In the genomic region with DNA sequence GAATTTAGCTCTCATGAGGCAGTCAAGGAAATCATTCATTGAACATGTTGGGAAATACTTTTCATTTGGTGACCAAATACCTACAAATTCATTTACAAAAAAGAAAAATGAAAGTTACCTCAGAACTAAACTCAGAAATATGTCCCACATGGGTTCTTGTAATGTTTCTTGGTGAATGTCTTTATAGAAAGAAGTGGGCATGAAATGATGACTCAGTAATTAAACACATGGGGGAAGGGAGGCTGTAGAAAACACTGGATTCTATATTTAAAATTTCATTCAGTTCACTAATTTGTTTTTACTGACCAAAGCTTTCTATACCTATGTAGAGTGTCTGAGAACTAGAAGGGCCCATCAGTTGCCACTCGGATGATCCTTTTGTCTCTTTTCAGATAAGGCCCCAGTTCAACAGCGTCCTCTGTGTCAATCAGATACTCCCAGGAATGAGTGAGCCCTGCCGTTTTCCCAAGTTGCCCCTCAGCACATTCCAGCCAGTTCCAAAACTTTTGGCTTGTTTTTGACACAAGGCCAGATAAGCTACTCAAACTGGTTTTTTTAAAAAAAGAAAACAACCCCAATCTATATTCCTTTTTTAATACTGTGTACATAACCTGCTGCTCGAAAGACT, we compare ENCODE assay signal across 18 cellular contexts. TPM values are rescaled to one million over a fixed set of nuclear protein-coding genes. Genes with fewer than 3 reads are reported as not detected.
A peak's percentile ranks its signal among the peaks of the same experiment; 100 is the strongest.
DNase-seq lines count a peak whose midpoint lies in the region; ATAC-seq and TF ChIP-seq lines count a peak whose summit lies in the region.
"Had no signal": no experiment of that assay in that cellular context is flagged by ENCODE, and none has a peak within 500 bp of the region (broad histone marks: within the 10 kb centered on the region; RNA-seq: fewer than 3 reads in every experiment).

No MANE protein-coding gene starts in this region.

- peaks cover 52% of the 10 kb centered on the region for H3K36me3 ChIP-seq in left ventricle myocardium inferior

- DNase-seq in left ventricle myocardium inferior (no peak), cardiac septum (ENCODE audit: low spot score) (no peak), endothelial cell (ENCODE audit: low spot score) (no peak), neural crest cell (ENCODE audit: low read depth, low spot score) (no peak), type B pancreatic cell (ENCODE audit: extremely low spot score, unreplicated experiment) (no peak), nucleus accumbens (lab: John Stamatoyannopoulos, UW) (no peak)
- DNase-seq in stimulated activated CD4-positive, alpha-beta T cell treated with anti-CD3 and anti-CD28 coated beads, Interleukin-15, amount 100 ng/mL, for 24 hours = no peak
- DNase-seq: activated CD4-positive, alpha-beta T cell treated with anti-CD3 and anti-CD28 coated beads, Interleukin-2, amount 50 U/mL, for 4 hours; activated naive CD8-positive, alpha-beta T cell treated with anti-CD3 and anti-CD28 coated beads for 36 hours; activated T-cell treated with anti-CD3 and anti-CD28 coated beads, Interleukin-2, amount 50 U/mL, for 1 hour; head of caudate nucleus; NCI-H187; NCI-H524 treated with DMSO at 0.1 percent for 48 hours; PC-3; stimulated activated CD4-positive, alpha-beta T cell treated with anti-CD3 and anti-CD28 coated beads, Interleukin-4, amount 100 ng/mL, for 1 hour; upper lobe of left lung had no signal

- H3K9me3 Mint-ChIP-seq in endothelial cell (ENCODE audit: unreplicated experiment) = no peaks in the 10 kb centered on the region
- H3K9me3 Mint-ChIP-seq in neural crest cell = no peaks in the 10 kb centered on the region
- H3K9me3 Mint-ChIP-seq in type B pancreatic cell = peaks cover 3% of the 10 kb centered on the region
- H3K9me3 Mint-ChIP-seq: activated naive CD8-positive, alpha-beta T cell treated with anti-CD3 and anti-CD28 coated beads for 36 hours had no signal

- H3K27me3 Mint-ChIP-seq in endothelial cell (ENCODE audit: unreplicated experiment) (peaks cover 6% of the 10 kb centered on the region), neural crest cell (ENCODE audit: low read depth) (no peaks in the 10 kb centered on the region), type B pancreatic cell (no peaks in the 10 kb centered on the region)
- H3K27me3 Mint-ChIP-seq: activated naive CD8-positive, alpha-beta T cell treated with anti-CD3 and anti-CD28 coated beads for 36 hours had no signal

- ATAC-seq in HG02623 (IDR thresholded peaks at IDR 0.05; ENCODE audit: unreplicated experiment) = no peak
- ATAC-seq: GM12878, PC-3 had no signal

- no peak overlapping the region for H3K4me3 ChIP-seq in left ventricle myocardium inferior
- H3K4me3 ChIP-seq: GM12878, upper lobe of left lung had no signal

- H3K27me3 ChIP-seq in left ventricle myocardium inferior (ENCODE audit: low read depth) = no peaks in the 10 kb centered on the region
- H3K27me3 ChIP-seq: upper lobe of left lung had no signal

- TF ChIP-seq CTCF in left ventricle myocardium inferior (IDR thresholded peaks at IDR 0.05; ENCODE audit: borderline replicate concordance) (no peak), endothelial cell (IDR thresholded peaks at IDR 0.05; ENCODE audit: unreplicated experiment) (no peak), neural crest cell (conservative IDR thresholded peaks at IDR 0.05) (no peak), type B pancreatic cell (conservative IDR thresholded peaks at IDR 0.05) (no peak)

- peaks cover 79% of the 10 kb centered on the region for H3K4me1 ChIP-seq in left ventricle myocardium inferior

- H3K9me3 ChIP-seq in left ventricle myocardium inferior (replicated peaks) = no peaks in the 10 kb centered on the region
- H3K9me3 ChIP-seq: upper lobe of left lung had no signal

- H3K36me3 Mint-ChIP-seq in endothelial cell (ENCODE audit: low read depth, unreplicated experiment) (peaks cover 34% of the 10 kb centered on the region), neural crest cell (ENCODE audit: low read depth) (peaks cover 30% of the 10 kb centered on the region), type B pancreatic cell (peaks cover 64% of the 10 kb centered on the region)
- H3K36me3 Mint-ChIP-seq: activated naive CD8-positive, alpha-beta T cell treated with anti-CD3 and anti-CD28 coated beads for 36 hours had no signal

- H3K4me3 Mint-ChIP-seq in endothelial cell (ENCODE audit: unreplicated experiment) (peak overlapping the region; percentile 1), neural crest cell (no peak overlapping the region), type B pancreatic cell (peak overlapping the region; percentile 14)
- H3K4me3 Mint-ChIP-seq: activated naive CD8-positive, alpha-beta T cell treated with anti-CD3 and anti-CD28 coated beads for 36 hours had no signal

- H3K27ac ChIP-seq in left ventricle myocardium inferior (replicated peaks) = peak overlapping the region; percentile 37
- H3K27ac ChIP-seq: upper lobe of left lung had no signal

- H3K4me1 Mint-ChIP-seq in endothelial cell (ENCODE audit: unreplicated experiment) = peaks cover 16% of the 10 kb centered on the region
- H3K4me1 Mint-ChIP-seq in neural crest cell = peaks cover 15% of the 10 kb centered on the region
- H3K4me1 Mint-ChIP-seq in type B pancreatic cell (ENCODE audit: unreplicated experiment) = peaks cover 33% of the 10 kb centered on the region

- H3K27ac Mint-ChIP-seq in endothelial cell (ENCODE audit: unreplicated experiment) = no peak overlapping the region
- peak overlapping the region; percentile 16 for H3K27ac Mint-ChIP-seq in neural crest cell (ENCODE audit: unreplicated experiment)
- peak overlapping the region; percentile 92 for H3K27ac Mint-ChIP-seq in type B pancreatic cell
- H3K27ac Mint-ChIP-seq: activated naive CD8-positive, alpha-beta T cell treated with anti-CD3 and anti-CD28 coated beads for 36 hours had no signal

- intact Hi-C loops in left ventricle myocardium inferior (cut with micrococcal nuclease) (no loop called here), cardiac septum (cut with DNase I) (no loop called here)

RNA-seq across cellular contexts. Expression of a gene that starts 49.3 kb away (rescaled TPM):
- total RNA-seq in left ventricle myocardium inferior (1.5 TPM), cardiac septum (1.4 TPM), endothelial cell (ENCODE audit: unreplicated experiment) (3.0 TPM), neural crest cell (3.5 and 5.5 TPM in 2 replicates), type B pancreatic cell (ENCODE audit: low replicate concordance) (2.4 and 3.2 TPM in 2 replicates)
